Comparison of ENCODE assay signal across 21 cellular contexts in the genomic region with DNA sequence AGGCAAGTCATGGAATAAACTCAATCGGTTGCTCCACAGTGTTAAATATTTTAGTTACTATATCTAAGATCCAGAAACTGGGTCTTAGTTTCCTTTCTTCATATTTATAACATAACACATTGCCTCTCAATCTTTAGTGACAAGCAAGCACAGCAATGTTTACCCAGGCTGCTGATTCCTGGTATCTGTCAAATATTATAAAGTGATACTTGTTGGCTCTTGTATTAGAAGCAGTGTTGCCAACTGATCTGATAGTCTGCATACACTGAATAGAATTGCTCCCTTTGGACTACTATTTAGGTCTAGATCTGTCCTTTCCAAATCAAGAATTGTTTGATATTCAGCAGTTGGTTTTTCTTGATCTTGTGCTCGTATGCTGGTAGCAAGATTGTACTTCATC. TPM values are rescaled to one million over a fixed set of nuclear protein-coding genes. Genes with fewer than 3 reads are reported as not detected.
"Had no signal": no experiment of that assay in that cellular context is flagged by ENCODE, and none has a peak within 500 bp of the region (broad histone marks: within the 10 kb centered on the region; RNA-seq: fewer than 3 reads in every experiment).

No MANE protein-coding gene starts in this region.

- H3K9me3 ChIP-seq: SJSA1 had no signal

- H3K4me3 ChIP-seq: SJSA1, SK-N-MC had no signal

- H3K9ac ChIP-seq: KMS-11 had no signal

- DNase-seq: IMR-90, Kasumi-1, MM.1S, NCI-H1092 treated with DMSO at 0.1 percent for 48 hours, NCI-H1436, NCI-H187, NCI-H2029, NCI-H2081 treated with DMSO at 0.1 percent for 48 hours, NCI-H2171, NCI-H226, NCI-H446, NCI-H510A, NCI-H524 treated with DMSO at 0.1 percent for 48 hours, NCI-H82, Right ventricle myocardium superior, RPMI8226, SIG-M5 had no signal

- H3K27ac ChIP-seq: KMS-11, SJSA1, SK-N-MC had no signal

- H3K27me3 ChIP-seq: SJSA1 had no signal

- H3K36me3 ChIP-seq: SJSA1 had no signal

- H3K4me2 ChIP-seq: KMS-11 had no signal

- H3K4me1 ChIP-seq: SJSA1 had no signal

RNA-seq across cellular contexts. Expression of a gene that starts 7.2 kb away (rescaled TPM):
- total RNA-seq: IMR-90, M059J, Right ventricle myocardium superior, SJSA1 had no signal
